In genomic region chr18:49694402-49694801, GRCh38 we compare ENCODE assay signal across 25 cellular contexts.
"Had no signal": no experiment of that assay in that cellular context is flagged by ENCODE, and none has a peak within 500 bp of the region (broad histone marks: within the 10 kb centered on the region; RNA-seq: fewer than 3 reads in every experiment).

No MANE protein-coding gene starts in this region.

- H3K27ac ChIP-seq: adrenal gland, ascending aorta, brain microvascular endothelial cell, thoracic aorta, vagina had no signal

- H3K36me3 ChIP-seq: adrenal gland, ascending aorta, brain microvascular endothelial cell, thoracic aorta, vagina had no signal

- H3K27ac Mint-ChIP-seq: activated naive CD4-positive, alpha-beta T cell treated with anti-CD3 and anti-CD28 coated beads, Interleukin-2, amount 50 U/mL, for 72 hours; immature natural killer cell; stimulated activated naive B cell treated with anti-CD40 and anti-IgM and Interleukin-4, amounts not matched to agents 10 μg/mL and 1 μg/mL and 100 μg/mL, for 72 hours; type B pancreatic cell; WTC11 had no signal

- H3K36me3 Mint-ChIP-seq: activated naive CD4-positive, alpha-beta T cell treated with anti-CD3 and anti-CD28 coated beads, Interleukin-2, amount 50 U/mL, for 72 hours; immature natural killer cell; stimulated activated naive B cell treated with anti-CD40 and anti-IgM and Interleukin-4, amounts not matched to agents 10 μg/mL and 1 μg/mL and 100 μg/mL, for 72 hours; type B pancreatic cell; WTC11 had no signal

- H3K4me1 ChIP-seq: adrenal gland, ascending aorta, vagina had no signal

- H3K9me3 ChIP-seq: adrenal gland, ascending aorta, mucosa of descending colon, thoracic aorta, vagina had no signal

- DNase-seq: activated gamma-delta T cell treated with Interleukin-2 at 50 U/mL for 16 hours; activated T-cell treated with anti-CD3 and anti-CD28 coated beads, Interleukin-2, amount 50 U/mL, for 1 hour; adrenal gland; brain microvascular endothelial cell; caudate nucleus; dermis blood vessel endothelial cell; effector CD8-positive, alpha-beta T cell; foreskin melanocyte; immature natural killer cell; kidney glomerular epithelial cell; left ventricle myocardium superior; mammary epithelial cell; mucosa of descending colon; small intestine; stimulated activated CD4-positive, alpha-beta T cell treated with anti-CD3 and anti-CD28 coated beads, Interleukin-2, amount 100 ng/mL, for 48 hours; stimulated activated CD8-positive, alpha-beta memory T cell treated with anti-CD3 and anti-CD28 coated beads, Interleukin-4, amount 100 ng/mL, for 48 hours; stimulated activated naive B cell treated with anti-CD40 and anti-IgM and Interleukin-4, amounts not matched to agents 10 μg/mL and 1 μg/mL and 100 μg/mL, for 72 hours had no signal

- H3K9me3 Mint-ChIP-seq: activated naive CD4-positive, alpha-beta T cell treated with anti-CD3 and anti-CD28 coated beads, Interleukin-2, amount 50 U/mL, for 72 hours; immature natural killer cell; neural crest cell; stimulated activated naive B cell treated with anti-CD40 and anti-IgM and Interleukin-4, amounts not matched to agents 10 μg/mL and 1 μg/mL and 100 μg/mL, for 72 hours; type B pancreatic cell; WTC11 had no signal

- H3K4me3 ChIP-seq: adrenal gland, ascending aorta, mucosa of descending colon, thoracic aorta, vagina had no signal

- ATAC-seq: activated naive CD4-positive, alpha-beta T cell treated with anti-CD3 and anti-CD28 coated beads, Interleukin-2, amount 50 U/mL, for 72 hours; left ventricle myocardium superior; mucosa of descending colon; sciatic nerve; stimulated activated naive B cell treated with anti-CD40 and anti-IgM and Interleukin-4, amounts not matched to agents 10 μg/mL and 1 μg/mL and 100 μg/mL, for 72 hours; WTC11 had no signal

- H3K27me3 ChIP-seq: adrenal gland, ascending aorta, brain microvascular endothelial cell, vagina had no signal

- H3K4me3 Mint-ChIP-seq: immature natural killer cell; neural crest cell; stimulated activated naive B cell treated with anti-CD40 and anti-IgM and Interleukin-4, amounts not matched to agents 10 μg/mL and 1 μg/mL and 100 μg/mL, for 72 hours; type B pancreatic cell; WTC11 had no signal
